In genomic region chr11:116849060-116849459, GRCh38 we compare ENCODE assay signal across 23 cellular contexts. TPM values are rescaled to one million over a fixed set of nuclear protein-coding genes. Genes with fewer than 3 reads are reported as not detected.
"Had no signal": no experiment of that assay in that cellular context is flagged by ENCODE, and none has a peak within 500 bp of the region (broad histone marks: within the 10 kb centered on the region; RNA-seq: fewer than 3 reads in every experiment).

No MANE protein-coding gene starts in this region.

- H3K27me3 ChIP-seq: SJSA1 had no signal

- H3K27ac ChIP-seq: SJSA1, SK-N-MC had no signal

- H3K4me3 ChIP-seq: SJSA1, SK-N-MC had no signal

- FAIRE-seq: RCC 7860 had no signal

- H3K9me3 ChIP-seq: SJSA1 had no signal

- DNase-seq: Karpas-422, MM.1S, NCI-H1105, NCI-H1417, NCI-H1436 treated with DMSO at 0.1 percent for 48 hours, NCI-H1694, NCI-H187 treated with DMSO at 0.1 percent for 48 hours, NCI-H2029 treated with DMSO at 0.1 percent for 48 hours, NCI-H2171 treated with DMSO at 0.1 percent for 48 hours, NCI-H345, NCI-H446 treated with DMSO at 0.1 percent for 48 hours, NCI-H510A treated with DMSO at 0.1 percent for 48 hours, NCI-H526 treated with DMSO at 0.1 percent for 48 hours, NCI-H774, Right ventricle myocardium superior, RPMI8226, SIG-M5 had no signal

RNA-seq across cellular contexts. Expression of gene APOA1, which starts 11.6 kb away (rescaled TPM):
- total RNA-seq: HT-29, M059J, SJSA1 had no signal

RNA-seq across cellular contexts. Expression of gene APOC3, which starts 19.4 kb away (rescaled TPM):
- total RNA-seq: HT-29; M059J; SJSA1; T-helper 1 cell treated with Interleukin-12 subunit alpha and Interleukin-12 subunit beta and Interleukin-4 antibody, amounts not matched to agents 30 ng/mL and 1 ng/mL, for 36 hours had no signal

RNA-seq across cellular contexts. Expression of gene APOA4, which starts 26.0 kb away (rescaled TPM):
- total RNA-seq: HT-29; M059J; Right ventricle myocardium superior; SJSA1; T-helper 1 cell treated with Interleukin-12 subunit alpha and Interleukin-12 subunit beta and Interleukin-4 antibody, amounts not matched to agents 30 ng/mL and 1 ng/mL, for 36 hours had no signal

RNA-seq across cellular contexts. Expression of gene APOA5, which starts 57.4 kb away (rescaled TPM):
- total RNA-seq: HT-29; M059J; Right ventricle myocardium superior; SJSA1; T-helper 1 cell treated with Interleukin-12 subunit alpha and Interleukin-12 subunit beta and Interleukin-4 antibody, amounts not matched to agents 30 ng/mL and 1 ng/mL, for 36 hours had no signal
